In genomic region chr10:110771486-110771885, GRCh38 we compare ENCODE assay signal across 1 cellular context.
TF ChIP-seq lines count a peak whose summit lies in the region.

No MANE protein-coding gene starts in this region.

TF ChIP-seq in GM23338, 12 proteins besides CTCF, POLR2A, EP300 and RAD21 (continued from another document):
- TF ChIP-seq EZH2 (IDR thresholded peaks at IDR 0.05; ENCODE audit: low read depth, unreplicated experiment) (no peak), REST (IDR thresholded peaks at IDR 0.05; ENCODE audit: unreplicated experiment) (no peak), POLR2AphosphoS5 (IDR thresholded peaks at IDR 0.05; ENCODE audit: low read depth) (no peak), ZNF331 (CRISPR knock-in tag; IDR thresholded peaks at IDR 0.05; ENCODE audit: low read depth) (no peak), ZNF462 (CRISPR knock-in tag; IDR thresholded peaks at IDR 0.05) (no peak), CREB1 (CRISPR knock-in tag; IDR thresholded peaks at IDR 0.05; ENCODE audit: low read depth) (no peak)
